In genomic region chr18:67265464-67266245, GRCh38 we compare ENCODE assay signal across 12 cellular contexts.
A peak's percentile ranks its signal among the peaks of the same experiment; 100 is the strongest.
DNase-seq lines count a peak whose midpoint lies in the region; ATAC-seq and TF ChIP-seq lines count a peak whose summit lies in the region.
"Had no signal": no experiment of that assay in that cellular context is flagged by ENCODE, and none has a peak within 500 bp of the region (broad histone marks: within the 10 kb centered on the region; RNA-seq: fewer than 3 reads in every experiment).

No MANE protein-coding gene starts in this region.

- POLR2A ChIA-PET in CD4-positive, alpha-beta T cell (lab: Charles Lee): interaction anchor here (0.7 kb wide), 1 partner anchor 22 kb away, joined by 3 read pairs; no protein-coding TSS in a partner anchor

- H3K36me3 ChIP-seq in mesenchymal stem cell (ENCODE audit: control insufficient read depth in 1 of 2, insufficient read depth in 2 of 2, low read depth in 1 of 2, low read length in 2 of 2): no peaks in the 10 kb centered on the region
- H3K36me3 ChIP-seq in gastroesophageal sphincter: no peaks in the 10 kb centered on the region
- H3K36me3 ChIP-seq: tibial nerve had no signal

- CTCF ChIA-PET in CD4-positive, alpha-beta T cell (lab: Charles Lee): no interaction called here
- CTCF ChIA-PET in activated naive CD4-positive, alpha-beta T cell treated with anti-CD3 and anti-CD28 coated beads, Interleukin-2, amount 10 ng/mL, durations not matched to agents 7 days and 5 days (lab: Charles Lee): no interaction called here

- peak overlapping the region; percentile 75 for H3K9ac ChIP-seq in mesenchymal stem cell (ENCODE audit: low read length)

- H2AFZ ChIP-seq in mesenchymal stem cell (ENCODE audit: low read depth, low read length): no peak overlapping the region

- no peak overlapping the region for H4K8ac ChIP-seq in mesenchymal stem cell (ENCODE audit: low read length)

- no peak overlapping the region for H3K27ac ChIP-seq in CD4-positive, alpha-beta T cell (ENCODE audit: low read depth, low read length)
- H3K27ac ChIP-seq in mesenchymal stem cell (ENCODE audit: low read length, poor library complexity, severe bottlenecking) (peak overlapping the region; percentile 66), gastroesophageal sphincter (no peak overlapping the region)

- no peak overlapping the region for H3K27ac Mint-ChIP-seq in CD4-positive, alpha-beta T cell
- H3K27ac Mint-ChIP-seq in activated naive CD4-positive, alpha-beta T cell treated with anti-CD3 and anti-CD28 coated beads, Interleukin-2, amount 10 ng/mL, durations not matched to agents 7 days and 5 days: no peak overlapping the region

- H3K4me3 Mint-ChIP-seq in CD4-positive, alpha-beta T cell: peak overlapping the region; percentile 16
- H3K4me3 Mint-ChIP-seq in activated naive CD4-positive, alpha-beta T cell treated with anti-CD3 and anti-CD28 coated beads, Interleukin-2, amount 10 ng/mL, durations not matched to agents 7 days and 5 days: no peak overlapping the region

- H3K18ac ChIP-seq in mesenchymal stem cell (ENCODE audit: low read depth in 1 of 2, low read length in 2 of 2): peak overlapping the region in 1 of 2 experiments; percentile 45

- no peak overlapping the region for H2BK15ac ChIP-seq in mesenchymal stem cell (ENCODE audit: low read depth, poor library complexity, severe bottlenecking)

- H3K27me3 Mint-ChIP-seq in CD4-positive, alpha-beta T cell: no peaks in the 10 kb centered on the region
- H3K27me3 Mint-ChIP-seq in activated naive CD4-positive, alpha-beta T cell treated with anti-CD3 and anti-CD28 coated beads, Interleukin-2, amount 10 ng/mL, durations not matched to agents 7 days and 5 days: peaks cover 4% of the 10 kb centered on the region

- no peak overlapping the region for H4K91ac ChIP-seq in mesenchymal stem cell (ENCODE audit: low read length)

- H3K4me3 ChIP-seq in Jurkat, Clone E6-1 (ENCODE audit: low read length): no peak overlapping the region
- no peak overlapping the region for H3K4me3 ChIP-seq in mesenchymal stem cell (ENCODE audit: insufficient read depth in 1 of 2, low read depth in 1 of 2, low read length in 2 of 2)
- H3K4me3 ChIP-seq in gastroesophageal sphincter: no peak overlapping the region
- H3K4me3 ChIP-seq: tibial nerve had no signal

- no peaks in the 10 kb centered on the region for H3K79me1 ChIP-seq in mesenchymal stem cell (replicated peaks; ENCODE audit: low read length, poor library complexity, severe bottlenecking)

- WGBS in mesenchymal stem cell: 35% methylated on average over 3 of the region's 5 CpGs
- WGBS in gastroesophageal sphincter (ENCODE audit: low coverage in 1 of 2), 2 donors: 52 to 67% methylated on average over 5 of the region's 5 CpGs

- TF ChIP-seq CTCF in CD4-positive, alpha-beta T cell (IDR thresholded peaks at IDR 0.05): no peak
- TF ChIP-seq CTCF in gastroesophageal sphincter (IDR thresholded peaks at IDR 0.05): no peak

- no peaks in the 10 kb centered on the region for H3K9me3 ChIP-seq in CD4-positive, alpha-beta T cell (ENCODE audit: control insufficient read depth, low read length)
- H3K9me3 ChIP-seq in mesenchymal stem cell (ENCODE audit: control insufficient read depth, low read length) (no peaks in the 10 kb centered on the region), gastroesophageal sphincter (no peaks in the 10 kb centered on the region)
- H3K9me3 ChIP-seq: tibial nerve had no signal

- peak; percentile 64 for ATAC-seq in CD4-positive, alpha-beta T cell (ENCODE audit: poor library complexity)
- no peak for ATAC-seq in gastroesophageal sphincter

- no peak for DNase-seq in CD4-positive, alpha-beta T cell
- DNase-seq in Jurkat, Clone E6-1 (ENCODE audit: low read depth, low spot score): peak; percentile 12
- DNase-seq in astrocyte of the hippocampus (ENCODE audit: low read depth, low spot score): peak; percentile 88
- peak; percentile 73 for DNase-seq in mesenchymal stem cell
- DNase-seq in HPDE6-E6E7 (ENCODE audit: extremely low spot score): no peak
- DNase-seq in DMS79 (lab: John Stamatoyannopoulos, UW): no peak
- DNase-seq in activated naive CD4-positive, alpha-beta T cell treated with anti-CD3 and anti-CD28 coated beads, Interleukin-2, amount 10 ng/mL, durations not matched to agents 7 days and 5 days: no peak
- DNase-seq: anterior cingulate cortex, islet precursor cell, NCI-H2081 had no signal

- peak overlapping the region in 1 of 2 experiments; percentile 41 for H3K4ac ChIP-seq in mesenchymal stem cell (ENCODE audit: low read depth in 1 of 2, low read length in 2 of 2)

- TF ChIP-seq EP300 in gastroesophageal sphincter (IDR thresholded peaks at IDR 0.05): no peak

- no peak overlapping the region for H2BK120ac ChIP-seq in mesenchymal stem cell (ENCODE audit: low read depth, low read length)

- H3K14ac ChIP-seq in mesenchymal stem cell (ENCODE audit: low read length in 2 of 2): no peak overlapping the region

- no peak overlapping the region for H2AK5ac ChIP-seq in mesenchymal stem cell (ENCODE audit: low read length, severe bottlenecking)

- peaks cover 35% of the 10 kb centered on the region for H3K4me1 Mint-ChIP-seq in CD4-positive, alpha-beta T cell (ENCODE audit: low read depth)
- peaks cover 41% of the 10 kb centered on the region for H3K4me1 Mint-ChIP-seq in activated naive CD4-positive, alpha-beta T cell treated with anti-CD3 and anti-CD28 coated beads, Interleukin-2, amount 10 ng/mL, durations not matched to agents 7 days and 5 days

- TF ChIP-seq POLR2A in gastroesophageal sphincter (IDR thresholded peaks at IDR 0.05): no peak

- H3K4me2 ChIP-seq in mesenchymal stem cell (ENCODE audit: low read length, poor library complexity, severe bottlenecking): peak overlapping the region; percentile 53

- intact Hi-C loops in CD4-positive, alpha-beta T cell (cut with DNase I, micrococcal nuclease): no loop called here

- H3K27me3 ChIP-seq in CD4-positive, alpha-beta T cell (ENCODE audit: control insufficient read depth, insufficient read depth, low read length): no peaks in the 10 kb centered on the region
- H3K27me3 ChIP-seq in mesenchymal stem cell (ENCODE audit: control insufficient read depth in 1 of 2, insufficient read depth in 1 of 2, low read length in 2 of 2) (no peaks in the 10 kb centered on the region), gastroesophageal sphincter (no peaks in the 10 kb centered on the region)
- H3K27me3 ChIP-seq: tibial nerve had no signal

- no peak overlapping the region for H2BK12ac ChIP-seq in mesenchymal stem cell (ENCODE audit: low read length in 2 of 2)

- H3K4me1 ChIP-seq in mesenchymal stem cell (ENCODE audit: control insufficient read depth, insufficient read depth, low read depth, low read length): peaks cover 1% of the 10 kb centered on the region
- no peaks in the 10 kb centered on the region for H3K4me1 ChIP-seq in gastroesophageal sphincter

- no peaks in the 10 kb centered on the region for H3K9me3 Mint-ChIP-seq in CD4-positive, alpha-beta T cell
- no peaks in the 10 kb centered on the region for H3K9me3 Mint-ChIP-seq in activated naive CD4-positive, alpha-beta T cell treated with anti-CD3 and anti-CD28 coated beads, Interleukin-2, amount 10 ng/mL, durations not matched to agents 7 days and 5 days

- no peak overlapping the region for H3K23ac ChIP-seq in mesenchymal stem cell (ENCODE audit: low read length in 2 of 2)

- no peak overlapping the region for H2BK5ac ChIP-seq in mesenchymal stem cell (ENCODE audit: low read depth, low read length, poor library complexity, severe bottlenecking)

- no peaks in the 10 kb centered on the region for H3K36me3 Mint-ChIP-seq in CD4-positive, alpha-beta T cell (ENCODE audit: low read depth)
- no peaks in the 10 kb centered on the region for H3K36me3 Mint-ChIP-seq in activated naive CD4-positive, alpha-beta T cell treated with anti-CD3 and anti-CD28 coated beads, Interleukin-2, amount 10 ng/mL, durations not matched to agents 7 days and 5 days

Comparison
In these comparisons a context has a peak if more than half of its experiments do, and no peak if none do; other contexts are left out.
1. DNase-seq: peak in Jurkat, Clone E6-1 (single experiment), astrocyte of the hippocampus (single experiment) and mesenchymal stem cell (single experiment); none in CD4-positive, alpha-beta T cell (0 of 10), HPDE6-E6E7 (single experiment), DMS79 (single experiment) and activated naive CD4-positive, alpha-beta T cell treated with anti-CD3 and anti-CD28 coated beads, Interleukin-2, amount 10 ng/mL, durations not matched to agents 7 days and 5 days (single experiment).